ENCODE assay signal across 20 cellular contexts in genomic region chr12:67436230-67436629, GRCh38.
"Had no signal": no experiment of that assay in that cellular context is flagged by ENCODE, and none has a peak within 500 bp of the region (broad histone marks: within the 10 kb centered on the region; RNA-seq: fewer than 3 reads in every experiment).

No MANE protein-coding gene starts in this region.

- DNase-seq: activated B cell treated with CpG ODN at 0.5 μM for 24 hours; activated CD4-positive, alpha-beta T cell treated with anti-CD3 and anti-CD28 coated beads for 48 hours; activated CD8-positive, alpha-beta memory T cell treated with anti-CD3 and anti-CD28 coated beads, Interleukin-2, amount 50 U/mL, for 4 hours; activated CD8-positive, alpha-beta T cell treated with anti-CD3 and anti-CD28 coated beads, Interleukin-2, amount 10 ng/mL, durations not matched to agents 7 days and 5 days; activated gamma-delta T cell treated with Interleukin-2 at 50 U/mL for 16 hours; activated T-cell treated with anti-CD3 and anti-CD28 coated beads, Interleukin-2, amount 50 U/mL, for 48 hours; amygdala; dermis blood vessel endothelial cell; heart right ventricle; mucosa of descending colon; natural killer cell; posterior cingulate gyrus; small intestine; stimulated activated CD4-positive, alpha-beta T cell treated with anti-CD3 and anti-CD28 coated beads, Interleukin-4, amount 100 ng/mL, for 4 hours; stimulated activated CD8-positive, alpha-beta memory T cell treated with anti-CD3 and anti-CD28 coated beads, Interleukin-4, amount 100 ng/mL, for 48 hours; stimulated activated naive CD4-positive, alpha-beta T cell treated with Interleukin-2 at 50 U/mL for 16 hours; substantia nigra had no signal

- H3K9me3 ChIP-seq: gastroesophageal sphincter, heart right ventricle, mucosa of descending colon, neutrophil had no signal

- H3K27ac ChIP-seq: epithelial cell of prostate, neutrophil had no signal

- H3K27me3 ChIP-seq: gastroesophageal sphincter, heart right ventricle had no signal

- H3K36me3 ChIP-seq: gastroesophageal sphincter, heart right ventricle, neutrophil had no signal

- H3K4me3 ChIP-seq: gastroesophageal sphincter, heart right ventricle, mucosa of descending colon had no signal
